In the genomic region with DNA sequence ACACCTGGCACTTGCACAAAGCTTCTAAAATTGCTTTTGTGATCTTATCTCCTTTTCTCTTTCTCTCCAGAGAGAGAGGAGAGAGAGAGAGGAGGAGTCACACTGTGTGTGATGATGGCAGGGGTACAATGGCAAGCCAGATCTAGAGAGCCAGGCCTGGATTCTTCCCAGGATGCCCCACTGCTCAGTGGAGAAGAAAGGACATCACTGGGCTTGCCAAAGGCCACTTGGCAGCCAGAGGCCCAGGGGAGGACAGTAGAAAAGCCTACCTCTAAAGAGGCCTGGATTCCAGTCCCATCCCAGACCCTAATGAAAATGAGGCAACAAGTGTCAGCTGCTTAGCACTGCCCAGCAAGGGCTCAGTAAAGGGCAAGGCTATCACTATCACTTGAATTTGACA, we compare ENCODE assay signal across 1 cellular context.
TF ChIP-seq lines count a peak whose summit lies in the region.

No MANE protein-coding gene starts in this region.

TF ChIP-seq in IMR-90, 13 proteins besides CTCF, POLR2A, EP300 and RAD21:
- TF ChIP-seq RCOR1 (IDR thresholded peaks at IDR 0.05; ENCODE audit: insufficient replicate concordance, low read length), result no peak
- TF ChIP-seq BHLHE40 (IDR thresholded peaks at IDR 0.05; ENCODE audit: low read depth, low read length), result no peak
- TF ChIP-seq MAZ (IDR thresholded peaks at IDR 0.05; ENCODE audit: borderline replicate concordance, low read depth, low read length), result no peak
- TF ChIP-seq NFE2L2 (IDR thresholded peaks at IDR 0.05; ENCODE audit: low read depth, low read length), result no peak
- no peak for TF ChIP-seq CEBPB (IDR thresholded peaks at IDR 0.05; ENCODE audit: low read depth, low read length)
- TF ChIP-seq SMC3 (IDR thresholded peaks at IDR 0.05; ENCODE audit: low read depth, low read length), result no peak
- no peak for TF ChIP-seq RFX5 (IDR thresholded peaks at IDR 0.05; ENCODE audit: low read depth, low read length)
- TF ChIP-seq MAFK (IDR thresholded peaks at IDR 0.05; ENCODE audit: low read depth, low read length), result no peak
- TF ChIP-seq CHD1 (IDR thresholded peaks at IDR 0.05; ENCODE audit: low read depth, low read length), result no peak
- TF ChIP-seq, protein P1, sequence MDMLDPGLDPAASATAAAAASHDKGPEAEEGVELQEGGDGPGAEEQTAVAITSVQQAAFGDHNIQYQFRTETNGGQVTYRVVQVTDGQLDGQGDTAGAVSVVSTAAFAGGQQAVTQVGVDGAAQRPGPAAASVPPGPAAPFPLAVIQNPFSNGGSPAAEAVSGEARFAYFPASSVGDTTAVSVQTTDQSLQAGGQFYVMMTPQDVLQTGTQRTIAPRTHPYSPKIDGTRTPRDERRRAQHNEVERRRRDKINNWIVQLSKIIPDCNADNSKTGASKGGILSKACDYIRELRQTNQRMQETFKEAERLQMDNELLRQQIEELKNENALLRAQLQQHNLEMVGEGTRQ (IDR thresholded peaks at IDR 0.05; ENCODE audit: low read depth, low read length), result no peak
- TF ChIP-seq, protein P2, sequence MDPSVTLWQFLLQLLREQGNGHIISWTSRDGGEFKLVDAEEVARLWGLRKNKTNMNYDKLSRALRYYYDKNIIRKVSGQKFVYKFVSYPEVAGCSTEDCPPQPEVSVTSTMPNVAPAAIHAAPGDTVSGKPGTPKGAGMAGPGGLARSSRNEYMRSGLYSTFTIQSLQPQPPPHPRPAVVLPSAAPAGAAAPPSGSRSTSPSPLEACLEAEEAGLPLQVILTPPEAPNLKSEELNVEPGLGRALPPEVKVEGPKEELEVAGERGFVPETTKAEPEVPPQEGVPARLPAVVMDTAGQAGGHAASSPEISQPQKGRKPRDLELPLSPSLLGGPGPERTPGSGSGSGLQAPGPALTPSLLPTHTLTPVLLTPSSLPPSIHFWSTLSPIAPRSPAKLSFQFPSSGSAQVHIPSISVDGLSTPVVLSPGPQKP (IDR thresholded peaks at IDR 0.05; ENCODE audit: borderline replicate concordance, low read depth, low read length), result no peak
- TF ChIP-seq MXI1 (IDR thresholded peaks at IDR 0.05; ENCODE audit: borderline replicate concordance, low read depth, low read length), result no peak
- TF ChIP-seq FOS (IDR thresholded peaks at IDR 0.05; ENCODE audit: low read depth, low read length), result no peak
TF ChIP-seq in IMR-90: peak in this region for 0.
